9 cellular contexts compared by ENCODE assay signal in genomic region chr10:132185601-132186487, GRCh38. TPM values are rescaled to one million over a fixed set of nuclear protein-coding genes. Genes with fewer than 3 reads are reported as not detected.
DNase-seq lines count a peak whose midpoint lies in the region; ATAC-seq and TF ChIP-seq lines count a peak whose summit lies in the region.
"Had no signal": no experiment of that assay in that cellular context is flagged by ENCODE, and none has a peak within 500 bp of the region (broad histone marks: within the 10 kb centered on the region; RNA-seq: fewer than 3 reads in every experiment).

No MANE protein-coding gene starts in this region.

- peaks cover 45% of the 10 kb centered on the region for H3K27me3 Mint-ChIP-seq in activated CD8-positive, alpha-beta T cell treated with anti-CD3 and anti-CD28 coated beads, Interleukin-2, amount 10 ng/mL, durations not matched to agents 7 days and 5 days (ENCODE audit: low read depth)
- H3K27me3 Mint-ChIP-seq in endothelial cell (ENCODE audit: unreplicated experiment) (peaks cover 19% of the 10 kb centered on the region), nephron progenitor cell (ENCODE audit: low read depth, poor library complexity) (peaks cover 87% of the 10 kb centered on the region)

- no peaks in the 10 kb centered on the region for H3K9me3 Mint-ChIP-seq in activated CD8-positive, alpha-beta T cell treated with anti-CD3 and anti-CD28 coated beads, Interleukin-2, amount 10 ng/mL, durations not matched to agents 7 days and 5 days (ENCODE audit: insufficient read depth)
- no peaks in the 10 kb centered on the region for H3K9me3 Mint-ChIP-seq in endothelial cell (ENCODE audit: unreplicated experiment)
- no peaks in the 10 kb centered on the region for H3K9me3 Mint-ChIP-seq in nephron progenitor cell

- CTCF ChIA-PET in activated CD8-positive, alpha-beta T cell treated with anti-CD3 and anti-CD28 coated beads, Interleukin-2, amount 10 ng/mL, durations not matched to agents 7 days and 5 days (lab: Charles Lee): no interaction called here

- no peak overlapping the region for H3K4me3 Mint-ChIP-seq in activated CD8-positive, alpha-beta T cell treated with anti-CD3 and anti-CD28 coated beads, Interleukin-2, amount 10 ng/mL, durations not matched to agents 7 days and 5 days
- H3K4me3 Mint-ChIP-seq in endothelial cell (ENCODE audit: unreplicated experiment) (no peak overlapping the region), nephron progenitor cell (no peak overlapping the region)

- H3K9me3 ChIP-seq in aorta (ENCODE audit: control insufficient read depth, low read length): no peaks in the 10 kb centered on the region

- DNase-seq in DMS 273 (lab: John Stamatoyannopoulos, UW; ENCODE audit: unreplicated experiment) (peak; percentile 45), DMS 273 treated with DMSO at 0.1 percent for 48 hours (lab: John Stamatoyannopoulos, UW) (no peak), endothelial cell (ENCODE audit: low spot score) (peak; percentile 53), nephron progenitor cell (peak; percentile 79), aorta (no peak), RPMI8226 (no peak)
- DNase-seq in activated CD8-positive, alpha-beta T cell treated with anti-CD3 and anti-CD28 coated beads, Interleukin-2, amount 10 ng/mL, durations not matched to agents 7 days and 5 days: peak; percentile 69

- peak overlapping the region in 1 of 2 donors; percentile 42 for H3K4me3 ChIP-seq in aorta (ENCODE audit: low read length in 2 of 2)

- no peak overlapping the region for H3K27ac ChIP-seq in aorta (ENCODE audit: low read depth in 1 of 2, low read length in 2 of 2)
- H3K27ac ChIP-seq: 22Rv1 had no signal

- H3K27me3 ChIP-seq in aorta (ENCODE audit: control insufficient read depth in 1 of 2, insufficient read depth in 2 of 2, low read length in 1 of 2): no peaks in the 10 kb centered on the region

- H3K36me3 ChIP-seq in aorta (ENCODE audit: control insufficient read depth in 1 of 2, insufficient read depth in 2 of 2, low read length in 1 of 2): no peaks in the 10 kb centered on the region

- intact Hi-C loops in aorta (cut with DNase I): no loop called here

- 3 to 4% methylated on average over 75 to 99 of the region's 99 CpGs for WGBS in aorta, 2 donors

- TF ChIP-seq CTCF in endothelial cell (IDR thresholded peaks at IDR 0.05; ENCODE audit: unreplicated experiment) (no peak), nephron progenitor cell (IDR thresholded peaks at IDR 0.05) (no peak)

- no peak overlapping the region for H3K27ac Mint-ChIP-seq in activated CD8-positive, alpha-beta T cell treated with anti-CD3 and anti-CD28 coated beads, Interleukin-2, amount 10 ng/mL, durations not matched to agents 7 days and 5 days
- H3K27ac Mint-ChIP-seq in endothelial cell (ENCODE audit: unreplicated experiment): no peak overlapping the region
- H3K27ac Mint-ChIP-seq in nephron progenitor cell: no peak overlapping the region

- ATAC-seq in activated CD8-positive, alpha-beta T cell treated with anti-CD3 and anti-CD28 coated beads, Interleukin-2, amount 10 ng/mL, durations not matched to agents 7 days and 5 days: peak; percentile 86
- ATAC-seq in aorta (ENCODE audit: low FRiP score) (peak; percentile 69), HG03196 (IDR thresholded peaks at IDR 0.05; ENCODE audit: unreplicated experiment) (no peak)

- H3K4me1 Mint-ChIP-seq in activated CD8-positive, alpha-beta T cell treated with anti-CD3 and anti-CD28 coated beads, Interleukin-2, amount 10 ng/mL, durations not matched to agents 7 days and 5 days (ENCODE audit: low read depth): peaks cover 2% of the 10 kb centered on the region
- H3K4me1 Mint-ChIP-seq in endothelial cell (ENCODE audit: unreplicated experiment): peaks cover 3% of the 10 kb centered on the region
- H3K4me1 Mint-ChIP-seq in nephron progenitor cell: peaks cover 21% of the 10 kb centered on the region

- no peaks in the 10 kb centered on the region for H3K4me1 ChIP-seq in aorta (ENCODE audit: control insufficient read depth in 1 of 2, insufficient read depth in 2 of 2, low read length in 2 of 2)

- peaks cover 2% of the 10 kb centered on the region for H3K36me3 Mint-ChIP-seq in activated CD8-positive, alpha-beta T cell treated with anti-CD3 and anti-CD28 coated beads, Interleukin-2, amount 10 ng/mL, durations not matched to agents 7 days and 5 days (ENCODE audit: low read depth)
- H3K36me3 Mint-ChIP-seq in endothelial cell (ENCODE audit: low read depth, unreplicated experiment) (peaks cover 4% of the 10 kb centered on the region), nephron progenitor cell (ENCODE audit: low read depth) (peaks cover 16% of the 10 kb centered on the region)

- POLR2A ChIA-PET in activated CD8-positive, alpha-beta T cell treated with anti-CD3 and anti-CD28 coated beads, Interleukin-2, amount 10 ng/mL, durations not matched to agents 7 days and 5 days (lab: Charles Lee): no interaction called here

RNA-seq across cellular contexts. Expression of gene DPYSL4, which starts 0.9 kb away (rescaled TPM):
- 1 to 10 TPM; 1.2 to 2.2 TPM for total RNA-seq in activated CD8-positive, alpha-beta T cell treated with anti-CD3 and anti-CD28 coated beads, Interleukin-2, amount 10 ng/mL, durations not matched to agents 7 days and 5 days
- total RNA-seq in endothelial cell (ENCODE audit: unreplicated experiment) (15.0 TPM), aorta (1 to 10 TPM in 1 of 2 donors, under 1 TPM in 1; 0.84 to 1.4 TPM)
- polyA plus RNA-seq in aorta: under 1 TPM in 1 of 2 donors, not detected in 1; 0.95 TPM

Comparison
In these comparisons a context has a peak if more than half of its experiments do, and no peak if none do; other contexts are left out.
1. DNase-seq: peak in DMS 273 (single experiment), activated CD8-positive, alpha-beta T cell treated with anti-CD3 and anti-CD28 coated beads, Interleukin-2, amount 10 ng/mL, durations not matched to agents 7 days and 5 days (single experiment), endothelial cell (single experiment) and nephron progenitor cell (single experiment); none in DMS 273 treated with DMSO at 0.1 percent for 48 hours (single experiment), aorta (0 of 2) and RPMI8226 (single experiment).